Comparison of ENCODE assay signal across 9 cellular contexts in genomic region chr2:85438291-85439110, GRCh38. TPM values are rescaled to one million over a fixed set of nuclear protein-coding genes. Genes with fewer than 3 reads are reported as not detected.
DNase-seq lines count a peak whose midpoint lies in the region; ATAC-seq, FAIRE-seq and TF ChIP-seq lines count a peak whose summit lies in the region.
"Had no signal": no experiment of that assay in that cellular context is flagged by ENCODE, and none has a peak within 500 bp of the region (broad histone marks: within the 10 kb centered on the region; RNA-seq: fewer than 3 reads in every experiment).

No MANE protein-coding gene starts in this region.

- BruUV-seq in GM12878 (replicated peaks; lab: Mats Ljungman, UMichigan) = no TSS peak

- H3K9ac ChIP-seq in KMS-11 (peak overlapping the region; percentile 95; the same call in 1 of the 2 replicates), GM12878 (ENCODE audit: control insufficient read depth, insufficient read depth, low read length) (no peak overlapping the region)

- POLR2A ChIA-PET in GM12878 (lab: Charles Lee) = interaction anchor here (1.3 to 2.4 kb wide), 3 partner anchors 8 to 103 kb away, joined by 6 to 11 read pairs (median 8); partner anchors contain the start of gene SH2D6

- TF ChIP-seq RAD21 in GM12878 (IDR thresholded peaks at IDR 0.05; ENCODE audit: insufficient read depth, low read depth, low read length) = no peak

- RAD21 ChIA-PET in GM12878 (lab: Charles Lee; ENCODE audit: unreplicated experiment) = interaction anchor here (1.2 to 2.2 kb wide), 4 partner anchors 19 to 118 kb away, joined by 5 to 16 read pairs (median 6); partner anchors contain the start of genes MAT2A and SH2D6

- in situ Hi-C loops in GM12878 (cut with MboI) = no loop called here

- no peak for TF ChIP-seq EP300 in GM12878 (IDR thresholded peaks at IDR 0.05; ENCODE audit: borderline replicate concordance in 1 of 2, control insufficient read depth in 1 of 2, low read depth in 2 of 2, low read length in 2 of 2)

- peaks cover 20% of the 10 kb centered on the region for H3K4me1 ChIP-seq in KMS-11 (ENCODE audit: low read depth, poor library complexity, severe bottlenecking)
- peaks cover 8% of the 10 kb centered on the region; the same call in 1 of the 2 replicates for H3K4me1 ChIP-seq in GM12878 (ENCODE audit: control insufficient read depth, insufficient read depth, low read length)
- H3K4me1 ChIP-seq in right lobe of liver = peaks cover 0 to 43% (median 16%) of the 10 kb centered on the region in 4 donors

- intact Hi-C loops in GM12878 (cut with micrococcal nuclease; ENCODE audit: unreplicated experiment) = no loop called here
- intact Hi-C loops in right lobe of liver (cut with DNase I) = no loop called here

- H3K36me3 ChIP-seq in KMS-11 (ENCODE audit: insufficient read depth) = no peaks in the 10 kb centered on the region
- H3K36me3 ChIP-seq in GM12878 (ENCODE audit: control insufficient read depth in 2 of 2, insufficient read depth in 2 of 2, low read length in 1 of 2) = no peaks in the 10 kb centered on the region
- H3K36me3 ChIP-seq in right lobe of liver = no peaks in the 10 kb centered on the region

- H3K9me3 ChIP-seq in GM12878 (replicated peaks; ENCODE audit: control insufficient read depth, insufficient read depth, low read length) (no peaks in the 10 kb centered on the region), right lobe of liver (no peaks in the 10 kb centered on the region)

- H3K79me2 ChIP-seq in KMS-11 (ENCODE audit: insufficient read depth, low read depth) (no peaks in the 10 kb centered on the region), GM12878 (ENCODE audit: control insufficient read depth, insufficient read depth, low read length) (no peaks in the 10 kb centered on the region)

- DNase-seq in DMS53 (lab: John Stamatoyannopoulos, UW) (peak; percentile 84), GM12878 (ENCODE audit: low read depth, low spot score) (no peak), right lobe of liver (peak in 1 of 3 donors; percentile 25), NCI-H187 (lab: John Stamatoyannopoulos, UW) (no peak)

- H3K4me3 ChIP-seq in KMS-11 (IDR thresholded peaks at IDR 0.05; ENCODE audit: insufficient read depth, low read depth, low read length) = no peak overlapping the region
- H3K4me3 ChIP-seq in GM12878 = peak overlapping the region; percentile 57; the same call in 1 of the 2 replicates
- peak overlapping the region in 2 of 3 donors; percentile 41 to 52 for H3K4me3 ChIP-seq in right lobe of liver

- H2AFZ ChIP-seq in KMS-11 (ENCODE audit: low read depth) = peak overlapping the region; percentile 75
- H2AFZ ChIP-seq in GM12878 (ENCODE audit: control insufficient read depth, low read depth, low read length) = peak overlapping the region; percentile 51

- H3K27ac ChIP-seq in KMS-11 (peak overlapping the region; percentile 86), GM12878 (ENCODE audit: control insufficient read depth, insufficient read depth) (no peak overlapping the region), right lobe of liver (peak overlapping the region; percentile 85 to 88 (median 85)), temporal lobe (ENCODE audit: low read depth, low read length) (peak overlapping the region; percentile 100)

- H4K20me1 ChIP-seq in KMS-11 (ENCODE audit: insufficient read depth) (no peaks in the 10 kb centered on the region), GM12878 (ENCODE audit: control insufficient read depth, insufficient read depth) (no peaks in the 10 kb centered on the region)

- no peak for TF ChIP-seq CTCF in KMS-11 (conservative IDR thresholded peaks at IDR 0.05; ENCODE audit: low read depth, low read length)
- no peak for TF ChIP-seq CTCF in GM12878 (IDR thresholded peaks at IDR 0.05 in 2 of 3, conservative IDR thresholded peaks at IDR 0.05 in 1 of 3; ENCODE audit: control insufficient read depth in 2 of 3, extremely low read depth in 1 of 3, insufficient read depth in 1 of 3, low read depth in 3 of 3, low read length in 3 of 3)
- TF ChIP-seq CTCF in right lobe of liver (IDR thresholded peaks at IDR 0.05) = no peak

- ATAC-seq in GM12878 (no peak; the same call in 2 of the 3 replicates), right lobe of liver (peak; percentile 0 to 15 (median 8)), HG02884 (IDR thresholded peaks at IDR 0.05; ENCODE audit: unreplicated experiment) (no peak), HG03139 (IDR thresholded peaks at IDR 0.05; ENCODE audit: unreplicated experiment) (no peak)

- no peaks in the 10 kb centered on the region for H3K27me3 ChIP-seq in KMS-11 (ENCODE audit: insufficient read depth, low read depth)
- H3K27me3 ChIP-seq in GM12878 (replicated peaks in 1 of 2; ENCODE audit: control insufficient read depth in 2 of 2, insufficient read depth in 2 of 2, low read length in 1 of 2) = no peaks in the 10 kb centered on the region
- no peaks in the 10 kb centered on the region for H3K27me3 ChIP-seq in right lobe of liver

- TF ChIP-seq POLR2A in GM12878 (IDR thresholded peaks at IDR 0.05; ENCODE audit: low read depth, low read length) (no peak), right lobe of liver (IDR thresholded peaks at IDR 0.05) (no peak)

- WGBS in GM12878 (ENCODE audit: insufficient coverage, insufficient replicate concordance, low lambda C conversion rate, missing lambda C conversion rate) = 72% methylated on average over 10 of the region's 16 CpGs
- 76% methylated on average over 4 of the region's 16 CpGs for WGBS in right lobe of liver (ENCODE audit: insufficient coverage, low coverage, low lambda C conversion rate, missing lambda C conversion rate)

- FAIRE-seq in GM12878 (lab: Jason Lieb, UNC) = no peak

- SMC1A ChIA-PET in GM12878 (lab: Charles Lee; ENCODE audit: uncharacterized antibody, unreplicated experiment) = interaction anchor here (0.8 to 3.2 kb wide), 4 partner anchors 19 to 112 kb away, joined by 3 to 18 read pairs (median 5); partner anchors contain the start of gene MAT2A

- CTCF ChIA-PET in GM12878 (lab: Yijun Ruan, JAX) = interaction anchor here (1.8 kb wide), 1 partner anchor 114 kb away, joined by 8 read pairs; no protein-coding TSS in a partner anchor

- H3K4me2 ChIP-seq in KMS-11 (peak overlapping the region; percentile 60), GM12878 (ENCODE audit: control insufficient read depth, insufficient read depth) (peak overlapping the region; percentile 70)

TF ChIP-seq in GM12878, 131 proteins besides CTCF, POLR2A, EP300 and RAD21:
- no peak for TF ChIP-seq SIX5 (IDR thresholded peaks at IDR 0.05; ENCODE audit: low read depth, low read length, severe bottlenecking)
- TF ChIP-seq SPI1 (IDR thresholded peaks at IDR 0.05; ENCODE audit: borderline replicate concordance, insufficient read depth, low read depth, low read length) = peak; percentile 17; the same call in 1 of the 2 replicates

RNA-seq across cellular contexts. Expression of gene SH2D6, which starts 20.0 kb away (rescaled TPM):
- not detected in 2 replicates for total RNA-seq in GM12878 (2013; cell fraction: nucleolus; rRNA removed)
- total RNA-seq in GM12878 (2014; rRNA removed) (0.23 TPM in 1 of 2 replicates, not detected in the other), GM12878 (2014; rRNA removed; fragmentation: Illumina TruSeq; extraction: Trizol) (0.23 and 0.40 TPM in 2 replicates), GM12878 (2021) (0.43 and 0.59 TPM in 2 replicates), right lobe of liver (1 to 10 TPM in 3 of 6 experiments, under 1 TPM in 1, not detected in 2; 0.40 to 3.7 (median 2.3) TPM), temporal lobe (0.74 TPM)
- not detected for polyA plus RNA-seq in GM12878 (2011; ENCODE audit: low read depth)
- polyA plus RNA-seq in GM12878 (2011; rRNA removed) (0.13 and 0.27 TPM in 2 replicates), GM12878 (2014; fragmentation: Illumina TruSeq; extraction: Trizol) (not detected in 2 replicates), GM12878 (2014; fragmentation: Nextera tagmentation; extraction: Ambion mirVana) (not detected), GM12878 (2014; rRNA removed) (0.99 TPM in 1 of 2 replicates, not detected in the other), GM12878 (2016; fragmentation: Nextera tagmentation; extraction: Ambion mirVana) (not detected)
- polyA plus RNA-seq in GM12878 (2011; cell fraction: cytosol; rRNA removed) = 0.10 TPM in 2 replicates
- polyA plus RNA-seq in GM12878 (2011; cell fraction: nucleus; rRNA removed) = 0.44 and 0.84 TPM in 2 replicates
- polyA plus RNA-seq in GM12878 (2012) = 0.18 TPM in 1 of 2 replicates, not detected in the other
- polyA minus RNA-seq in GM12878 (2011; rRNA and poly(A)+ RNA removed) = not detected in 2 replicates
- polyA minus RNA-seq in GM12878 (2011; cell fraction: cytosol; rRNA and poly(A)+ RNA removed) = 3.1 TPM in 1 of 2 replicates, not detected in the other
- polyA minus RNA-seq in GM12878 (2011; cell fraction: nucleus; rRNA and poly(A)+ RNA removed) = 0.85 and 1.1 TPM in 2 replicates
- total RNA-seq: M059J had no signal

RNA-seq across cellular contexts. Expression of gene CAPG, which starts 28.3 kb away (rescaled TPM):
- 25.6 and 33.4 TPM in 2 replicates for total RNA-seq in GM12878 (2013; cell fraction: nucleolus; rRNA removed)
- total RNA-seq in GM12878 (2014; rRNA removed) = 132 and 139 TPM in 2 replicates
- 91.7 and 95.6 TPM in 2 replicates for total RNA-seq in GM12878 (2014; rRNA removed; fragmentation: Illumina TruSeq; extraction: Trizol)
- 109 and 139 TPM in 2 replicates for total RNA-seq in GM12878 (2021)
- 7.1 TPM for polyA plus RNA-seq in GM12878 (2011; ENCODE audit: low read depth)
- polyA plus RNA-seq in GM12878 (2011; rRNA removed) = 29.9 and 47.6 TPM in 2 replicates
- 68.7 and 99.0 TPM in 2 replicates for polyA plus RNA-seq in GM12878 (2011; cell fraction: cytosol; rRNA removed)
- 44.1 and 53.0 TPM in 2 replicates for polyA plus RNA-seq in GM12878 (2011; cell fraction: nucleus; rRNA removed)
- 15.4 and 29.0 TPM in 2 replicates for polyA plus RNA-seq in GM12878 (2012)
- polyA plus RNA-seq in GM12878 (2014; fragmentation: Illumina TruSeq; extraction: Trizol) = 21.9 and 74.5 TPM in 2 replicates
- polyA plus RNA-seq in GM12878 (2014; fragmentation: Nextera tagmentation; extraction: Ambion mirVana) = 10 to 100 TPM; 26.3 to 65.6 TPM
- polyA plus RNA-seq in GM12878 (2014; rRNA removed) = 169 and 192 TPM in 2 replicates
- 100 to 1,000 TPM; 110 to 129 TPM for polyA plus RNA-seq in GM12878 (2016; fragmentation: Nextera tagmentation; extraction: Ambion mirVana)
- 21.1 and 38.2 TPM in 2 replicates for polyA minus RNA-seq in GM12878 (2011; rRNA and poly(A)+ RNA removed)
- 14.4 and 19.4 TPM in 2 replicates for polyA minus RNA-seq in GM12878 (2011; cell fraction: cytosol; rRNA and poly(A)+ RNA removed)
- 5.7 and 9.5 TPM in 2 replicates for polyA minus RNA-seq in GM12878 (2011; cell fraction: nucleus; rRNA and poly(A)+ RNA removed)
- 10 to 100 TPM in 3 of 6 experiments, 1 to 10 TPM in 3; 3.3 to 17.4 (median 9.9) TPM for total RNA-seq in right lobe of liver
- total RNA-seq in temporal lobe = 7.6 TPM

Comparison
In these comparisons a context has a peak if more than half of its experiments do, and no peak if none do; other contexts are left out.
1. ATAC-seq: peak in right lobe of liver (4 of 4); none in GM12878 (single experiment), HG02884 (single experiment) and HG03139 (single experiment).